11 cellular contexts compared by ENCODE assay signal in genomic region chrX:45803383-45803921, GRCh38.
DNase-seq lines count a peak whose midpoint lies in the region; ATAC-seq and TF ChIP-seq lines count a peak whose summit lies in the region.
"Had no signal": no experiment of that assay in that cellular context is flagged by ENCODE, and none has a peak within 500 bp of the region (broad histone marks: within the 10 kb centered on the region; RNA-seq: fewer than 3 reads in every experiment).

No MANE protein-coding gene starts in this region.

- H3K4me3 ChIP-seq in epithelial cell of proximal tubule (ENCODE audit: low read depth, low read length), result no peak overlapping the region
- H3K4me3 ChIP-seq in vagina, result no peak overlapping the region
- H3K4me3 ChIP-seq: lung had no signal

- H3K27ac ChIP-seq in vagina, result peak overlapping the region; percentile 28
- H3K27ac ChIP-seq: WERI-Rb-1 had no signal

- no peaks in the 10 kb centered on the region for H3K36me3 ChIP-seq in vagina
- H3K36me3 ChIP-seq: WERI-Rb-1 had no signal

- no peaks in the 10 kb centered on the region for H3K27me3 ChIP-seq in vagina

- H3K9me3 ChIP-seq in vagina, result no peaks in the 10 kb centered on the region

- TF ChIP-seq CTCF in epithelial cell of proximal tubule (conservative IDR thresholded peaks at IDR 0.05; ENCODE audit: low read depth, low read length) (no peak), vagina (IDR thresholded peaks at IDR 0.05) (no peak)

- peaks cover 11% of the 10 kb centered on the region for H3K36me3 Mint-ChIP-seq in T-helper 1 cell treated with Interleukin-12 subunit alpha and Interleukin-12 subunit beta and Interleukin-4 antibody, amounts not matched to agents 30 μg/mL and 1 μg/mL, for 36 hours (ENCODE audit: low read depth)

- peaks cover 53% of the 10 kb centered on the region for H3K4me1 Mint-ChIP-seq in T-helper 1 cell treated with Interleukin-12 subunit alpha and Interleukin-12 subunit beta and Interleukin-4 antibody, amounts not matched to agents 30 μg/mL and 1 μg/mL, for 36 hours (ENCODE audit: low read depth)

- ATAC-seq in GM18873 (IDR thresholded peaks at IDR 0.05; ENCODE audit: low FRiP score, unreplicated experiment), result no peak

- peak; percentile 44 for DNase-seq in stimulated activated naive CD4-positive, alpha-beta T cell treated with Interleukin-2 at 50 U/mL for 16 hours (lab: John Stamatoyannopoulos, UW)
- DNase-seq in stimulated activated naive CD4-positive, alpha-beta T cell (lab: John Stamatoyannopoulos, UW), result no peak
- DNase-seq in epithelial cell of proximal tubule (ENCODE audit: low read depth), result peak; percentile 59
- DNase-seq in vagina (ENCODE audit: extremely low spot score in 2 of 2), result no peak
- DNase-seq in NCI-H1436 (lab: John Stamatoyannopoulos, UW), result no peak
- no peak for DNase-seq in activated CD4-positive, CD25-positive, alpha-beta regulatory T cell treated with anti-CD3 and anti-CD28 coated beads, Interleukin-2, amount 50 U/mL, for 72 hours
- DNase-seq: substantia nigra, WERI-Rb-1 had no signal

- intact Hi-C loops in vagina (cut with DNase I), result no loop called here

- no peaks in the 10 kb centered on the region for H3K9me3 Mint-ChIP-seq in T-helper 1 cell treated with Interleukin-12 subunit alpha and Interleukin-12 subunit beta and Interleukin-4 antibody, amounts not matched to agents 30 μg/mL and 1 μg/mL, for 36 hours

- TF ChIP-seq POLR2A in vagina (IDR thresholded peaks at IDR 0.05), result no peak

- peaks cover 10% of the 10 kb centered on the region for H3K4me1 ChIP-seq in vagina

- peak overlapping the region; percentile 11 for H3K27ac Mint-ChIP-seq in T-helper 1 cell treated with Interleukin-12 subunit alpha and Interleukin-12 subunit beta and Interleukin-4 antibody, amounts not matched to agents 30 μg/mL and 1 μg/mL, for 36 hours

- H3K4me3 Mint-ChIP-seq in T-helper 1 cell treated with Interleukin-12 subunit alpha and Interleukin-12 subunit beta and Interleukin-4 antibody, amounts not matched to agents 30 μg/mL and 1 μg/mL, for 36 hours, result peak overlapping the region; percentile 17

- H3K27me3 Mint-ChIP-seq in T-helper 1 cell treated with Interleukin-12 subunit alpha and Interleukin-12 subunit beta and Interleukin-4 antibody, amounts not matched to agents 30 μg/mL and 1 μg/mL, for 36 hours (ENCODE audit: low read depth), result no peaks in the 10 kb centered on the region

Comparison
In these comparisons a context has a peak if more than half of its experiments do, and no peak if none do; other contexts are left out.
1. DNase-seq: peak in stimulated activated naive CD4-positive, alpha-beta T cell treated with Interleukin-2 at 50 U/mL for 16 hours (single experiment) and epithelial cell of proximal tubule (single experiment); none in stimulated activated naive CD4-positive, alpha-beta T cell (0 of 6), vagina (0 of 2), NCI-H1436 (single experiment) and activated CD4-positive, CD25-positive, alpha-beta regulatory T cell treated with anti-CD3 and anti-CD28 coated beads, Interleukin-2, amount 50 U/mL, for 72 hours (single experiment).